In the genomic region with DNA sequence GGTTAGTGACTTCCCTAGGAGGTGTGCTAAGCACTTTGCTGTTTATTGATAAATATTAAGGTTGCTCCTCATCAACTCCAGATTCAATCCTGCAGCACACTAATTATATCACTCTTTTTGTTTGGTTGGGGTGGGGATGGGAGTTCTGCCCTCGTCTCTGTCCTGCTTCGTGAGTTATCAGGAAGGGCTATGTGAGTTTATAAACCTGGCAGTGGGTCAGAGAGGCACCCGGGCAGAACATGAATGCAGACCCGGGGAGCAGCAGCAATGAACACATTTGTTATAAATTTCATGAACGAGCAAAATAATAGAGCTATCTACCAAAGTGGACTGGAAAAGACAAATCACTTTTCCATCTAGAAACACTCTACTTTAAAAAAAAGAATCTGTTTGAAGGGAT, we compare ENCODE assay signal across 21 cellular contexts.
"Had no signal": no experiment of that assay in that cellular context is flagged by ENCODE, and none has a peak within 500 bp of the region (broad histone marks: within the 10 kb centered on the region; RNA-seq: fewer than 3 reads in every experiment).

No MANE protein-coding gene starts in this region.

- DNase-seq: activated CD4-positive, alpha-beta T cell treated with anti-CD3 and anti-CD28 coated beads, Interleukin-2, amount 50 U/mL, for 4 hours; activated naive CD4-positive, alpha-beta T cell treated with Interleukin-2 at 50 U/mL for 16 hours; cerebellar nuclear complex; effector memory CD4-positive, alpha-beta T cell; foreskin keratinocyte; glutamatergic neuron; immature natural killer cell; psoas muscle; right lobe of liver; stimulated activated CD4-positive, alpha-beta T cell treated with anti-CD3 and anti-CD28 coated beads, Interleukin-4, amount 100 ng/mL, for 4 hours; stimulated activated CD8-positive, alpha-beta memory T cell treated with anti-CD3 and anti-CD28 coated beads, Interleukin-4, amount 100 ng/mL, for 48 hours; stimulated activated naive CD4-positive, alpha-beta T cell treated with Interleukin-2 at 50 U/mL for 16 hours; SW 1271 had no signal

- H3K4me3 Mint-ChIP-seq: activated T-helper 17 cell treated with anti-CD3 and anti-CD28 coated beads, Interleukin-2, amount 50 U/mL, for 72 hours; dendritic cell treated with granulocyte-macrophage colony-stimulating factor and Interleukin-4, amounts not matched to agents 40 ng/mL and 50 ng/mL, for 4 days; natural killer cell treated with Interleukin-12 subunit alpha and Interleukin-12 subunit beta and Interleukin-15 and Interleukin-18, amount 100 ng/mL, for 72 hours; T-helper 2 cell treated with Interferon-gamma antibody and Interleukin-4, amounts not matched to agents 5 μg/mL and 100 μg/mL, for 36 hours; type B pancreatic cell had no signal

- ATAC-seq: activated CD4-positive, CD25-positive, alpha-beta regulatory T cell treated with anti-CD3 and anti-CD28 coated beads, Interleukin-2, amount 50 U/mL, for 24 hours; activated T-helper 17 cell treated with anti-CD3 and anti-CD28 coated beads, Interleukin-2, amount 50 U/mL, for 72 hours; foreskin keratinocyte; left lobe of liver; natural killer cell treated with Interleukin-12 subunit alpha and Interleukin-12 subunit beta and Interleukin-15 and Interleukin-18, amount 100 ng/mL, for 72 hours; psoas muscle; right lobe of liver had no signal

- H3K9me3 Mint-ChIP-seq: activated T-helper 17 cell treated with anti-CD3 and anti-CD28 coated beads, Interleukin-2, amount 50 U/mL, for 72 hours; natural killer cell treated with Interleukin-12 subunit alpha and Interleukin-12 subunit beta and Interleukin-15 and Interleukin-18, amount 100 ng/mL, for 72 hours; T-helper 2 cell treated with Interferon-gamma antibody and Interleukin-4, amounts not matched to agents 5 μg/mL and 100 μg/mL, for 36 hours; type B pancreatic cell had no signal

- H3K27ac Mint-ChIP-seq: activated T-helper 17 cell treated with anti-CD3 and anti-CD28 coated beads, Interleukin-2, amount 50 U/mL, for 72 hours; dendritic cell treated with granulocyte-macrophage colony-stimulating factor and Interleukin-4, amounts not matched to agents 40 ng/mL and 50 ng/mL, for 4 days; natural killer cell treated with Interleukin-12 subunit alpha and Interleukin-12 subunit beta and Interleukin-15 and Interleukin-18, amount 100 ng/mL, for 72 hours; T-helper 2 cell treated with Interferon-gamma antibody and Interleukin-4, amounts not matched to agents 5 μg/mL and 100 μg/mL, for 36 hours; type B pancreatic cell had no signal

- H3K9me3 ChIP-seq: psoas muscle, right lobe of liver had no signal

- H3K4me3 ChIP-seq: psoas muscle, right lobe of liver, smooth muscle cell had no signal

- H3K4me1 ChIP-seq: foreskin keratinocyte, psoas muscle, right lobe of liver had no signal

- H3K27me3 ChIP-seq: foreskin keratinocyte, right lobe of liver had no signal

- H3K4me1 Mint-ChIP-seq: activated T-helper 17 cell treated with anti-CD3 and anti-CD28 coated beads, Interleukin-2, amount 50 U/mL, for 72 hours had no signal

- H3K36me3 Mint-ChIP-seq: immature natural killer cell; natural killer cell treated with Interleukin-12 subunit alpha and Interleukin-12 subunit beta and Interleukin-15 and Interleukin-18, amount 100 ng/mL, for 72 hours had no signal

- H3K36me3 ChIP-seq: right lobe of liver had no signal

- H3K27ac ChIP-seq: foreskin keratinocyte, psoas muscle, right lobe of liver had no signal
